10 cellular contexts compared by ENCODE assay signal in genomic region chr11:48044577-48044976, GRCh38.
A peak's percentile ranks its signal among the peaks of the same experiment; 100 is the strongest.
DNase-seq lines count a peak whose midpoint lies in the region; ATAC-seq and TF ChIP-seq lines count a peak whose summit lies in the region.
"Had no signal": no experiment of that assay in that cellular context is flagged by ENCODE, and none has a peak within 500 bp of the region (broad histone marks: within the 10 kb centered on the region; RNA-seq: fewer than 3 reads in every experiment).

No MANE protein-coding gene starts in this region.

- H3K4me1 ChIP-seq in heart right ventricle (peaks cover 0 to 73% (median 0%) of the 10 kb centered on the region in 9 donors), prostate gland (replicated peaks) (peaks cover 43% of the 10 kb centered on the region)

- no peak for TF ChIP-seq POLR2A in prostate gland (IDR thresholded peaks at IDR 0.05)

- H3K27ac ChIP-seq in HL-60 (replicated peaks) (peak overlapping the region; percentile 14; the same call in 1 of the 2 replicates), heart right ventricle (peak overlapping the region in 1 of 10 donors; percentile 73), prostate gland (peak overlapping the region; percentile 77 to 88)
- H3K27ac ChIP-seq: PC-9 had no signal

- H3K36me3 ChIP-seq in heart right ventricle = no peaks in the 10 kb centered on the region
- H3K36me3 ChIP-seq in prostate gland = no peaks in the 10 kb centered on the region

- intact Hi-C loops in heart right ventricle (cut with DNase I) (no loop called here), prostate gland (cut with DNase I) (no loop called here)

- peak; percentile 71 for DNase-seq in CD1c-positive myeloid dendritic cell (ENCODE audit: extremely low spot score)
- DNase-seq in HL-60 (ENCODE audit: low read depth in 1 of 2, low spot score in 1 of 2) = no peak
- peak in 1 of 2 donors; percentile 24 for DNase-seq in heart right ventricle
- DNase-seq in prostate gland (ENCODE audit: low spot score) = no peak
- DNase-seq in NCI-H1417 (lab: John Stamatoyannopoulos, UW) = no peak
- DNase-seq in stimulated activated naive CD4-positive, alpha-beta T cell (lab: John Stamatoyannopoulos, UW) = no peak

- TF ChIP-seq CTCF in HL-60 (IDR thresholded peaks at IDR 0.05; ENCODE audit: insufficient read depth, low read length) (no peak), heart right ventricle (IDR thresholded peaks at IDR 0.05) (no peak), prostate gland (IDR thresholded peaks at IDR 0.05) (no peak)

- ATAC-seq in heart right ventricle (peak; percentile 57 to 82 (median 65)), GM19035 (IDR thresholded peaks at IDR 0.05; ENCODE audit: unreplicated experiment) (no peak), HG03521 (IDR thresholded peaks at IDR 0.05; ENCODE audit: unreplicated experiment) (no peak)
- ATAC-seq: HCT116 had no signal

- no peaks in the 10 kb centered on the region for H3K9me3 ChIP-seq in heart right ventricle
- no peaks in the 10 kb centered on the region for H3K9me3 ChIP-seq in prostate gland

- H3K4me3 ChIP-seq in HL-60 (replicated peaks; ENCODE audit: insufficient read depth, low read length) (no peak overlapping the region), heart right ventricle (peak overlapping the region in 1 of 10 donors; percentile 14), prostate gland (no peak overlapping the region)
- H3K4me3 ChIP-seq: PC-9 had no signal

- whole genome bisulfite sequencing in heart right ventricle, 2 donors = 83 to 84% methylated on average over 7 of the region's 7 CpGs
- WGBS in prostate gland = 84% methylated on average over 7 of the region's 7 CpGs

- no peaks in the 10 kb centered on the region for H3K27me3 ChIP-seq in HL-60 (ENCODE audit: insufficient read depth, poor library complexity, severe bottlenecking)
- no peaks in the 10 kb centered on the region for H3K27me3 ChIP-seq in heart right ventricle
- H3K27me3 ChIP-seq in prostate gland (replicated peaks; ENCODE audit: insufficient read depth) = no peaks in the 10 kb centered on the region

Comparison
In these comparisons a context has a peak if more than half of its experiments do, and no peak if none do; other contexts are left out.
1. ATAC-seq: peak in heart right ventricle (8 of 8); none in GM19035 (single experiment) and HG03521 (single experiment).